ENCODE assay signal across 28 cellular contexts in the genomic region with DNA sequence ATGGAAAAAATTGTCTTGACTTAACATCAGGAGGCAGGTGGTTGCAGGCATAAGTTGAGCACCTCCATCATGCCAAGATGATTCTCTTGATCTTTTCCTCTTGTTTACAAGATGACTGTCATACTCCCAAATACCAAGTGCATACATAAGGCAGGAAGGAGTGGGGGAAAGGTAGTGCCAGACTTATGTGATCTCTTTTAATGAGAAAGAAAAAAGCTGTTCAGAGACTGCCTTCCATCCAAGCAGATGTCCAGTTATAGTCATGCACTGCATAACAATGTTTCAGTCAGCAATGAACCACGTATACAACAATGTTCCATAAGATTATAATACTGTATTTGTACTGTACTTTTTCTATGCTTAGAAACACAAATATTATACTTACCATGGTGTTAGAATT.
"Had no signal": no experiment of that assay in that cellular context is flagged by ENCODE, and none has a peak within 500 bp of the region (broad histone marks: within the 10 kb centered on the region; RNA-seq: fewer than 3 reads in every experiment).

No MANE protein-coding gene starts in this region.

- DNase-seq: activated CD4-positive, alpha-beta memory T cell treated with anti-CD3 and anti-CD28 coated beads, Interleukin-2, amount 10 ng/mL, durations not matched to agents 7 days and 5 days; activated CD4-positive, alpha-beta T cell treated with anti-CD3 and anti-CD28 coated beads, Interleukin-2, amount 10 ng/mL, durations not matched to agents 7 days and 5 days; activated CD4-positive, CD25-positive, alpha-beta regulatory T cell treated with anti-CD3 and anti-CD28 coated beads, Interleukin-2, amount 50 U/mL, for 72 hours; activated CD8-positive, alpha-beta memory T cell treated with anti-CD3 and anti-CD28 coated beads, Interleukin-2, amount 50 U/mL, for 48 hours; activated gamma-delta T cell; activated naive CD4-positive, alpha-beta T cell treated with anti-CD3 and anti-CD28 coated beads, Interleukin-2, amount 50 U/mL, for 16 hours; activated T-cell treated with anti-CD3 and anti-CD28 coated beads, Interleukin-2, amount 50 U/mL, for 24 hours; amniotic stem cell; brain microvascular endothelial cell; cortex of kidney; effector memory CD8-positive, alpha-beta T cell; hippocampal formation; left cardiac atrium; left ventricle myocardium superior; naive B cell; nephron progenitor cell; ovary; stimulated activated CD4-positive, alpha-beta T cell treated with anti-CD3 and anti-CD28 coated beads, Interleukin-4, amount 100 ng/mL, for 24 hours; stimulated activated CD8-positive, alpha-beta memory T cell treated with anti-CD3 and anti-CD28 coated beads, Interleukin-4, amount 100 ng/mL, for 48 hours; stimulated activated naive B cell treated with anti-CD40 and anti-IgM and Interleukin-4, amounts not matched to agents 10 μg/mL and 1 μg/mL and 100 μg/mL, for 72 hours; stomach; T-helper 17 cell; T1000; thyroid gland; upper lobe of right lung; WERI-Rb-1 had no signal

- H3K4me3 ChIP-seq: gastroesophageal sphincter, ovary, stomach, thyroid gland, upper lobe of right lung had no signal

- ATAC-seq: effector memory CD8-positive, alpha-beta T cell; gastroesophageal sphincter; left cardiac atrium; left ventricle myocardium superior; sciatic nerve; stimulated activated naive B cell treated with anti-CD40 and anti-IgM and Interleukin-4, amounts not matched to agents 10 μg/mL and 1 μg/mL and 100 μg/mL, for 72 hours; T-helper 17 cell; upper lobe of right lung had no signal
